8 cellular contexts compared by ENCODE assay signal in genomic region chr15:90086868-90087268, GRCh38. TPM values are rescaled to one million over a fixed set of nuclear protein-coding genes. Genes with fewer than 3 reads are reported as not detected.
DNase-seq lines count a peak whose midpoint lies in the region; ATAC-seq and TF ChIP-seq lines count a peak whose summit lies in the region.

No MANE protein-coding gene starts in this region.

- H3K9me2 ChIP-seq in hepatocyte (replicated peaks; ENCODE audit: insufficient read depth): no peaks in the 10 kb centered on the region

- H3K36me3 ChIP-seq in OCI-LY3 (replicated peaks; ENCODE audit: low read depth, low read length): peaks cover 81% of the 10 kb centered on the region
- H3K36me3 ChIP-seq in hepatocyte (replicated peaks; ENCODE audit: insufficient read depth, low read depth): no peaks in the 10 kb centered on the region

- H2AFZ ChIP-seq in OCI-LY3 (ENCODE audit: low read depth, low read length) (no peak overlapping the region), hepatocyte (no peak overlapping the region)

- H3K9me3 Mint-ChIP-seq in activated naive CD4-positive, alpha-beta T cell treated with anti-CD3 and anti-CD28 coated beads for 36 hours: no peaks in the 10 kb centered on the region

- H3K27ac Mint-ChIP-seq in activated naive CD4-positive, alpha-beta T cell treated with anti-CD3 and anti-CD28 coated beads for 36 hours: no peak overlapping the region

- H3K79me2 ChIP-seq in OCI-LY3 (ENCODE audit: low read length): peaks cover 32% of the 10 kb centered on the region
- peaks cover 8% of the 10 kb centered on the region for H3K79me2 ChIP-seq in hepatocyte

- H3K36me3 Mint-ChIP-seq in activated naive CD4-positive, alpha-beta T cell treated with anti-CD3 and anti-CD28 coated beads for 36 hours (ENCODE audit: low read depth): peaks cover 24% of the 10 kb centered on the region

- H3K9me3 ChIP-seq in OCI-LY3 (ENCODE audit: insufficient read depth, low read length) (no peaks in the 10 kb centered on the region), hepatocyte (ENCODE audit: low read depth) (no peaks in the 10 kb centered on the region)

- TF ChIP-seq CTCF in OCI-LY3 (IDR thresholded peaks at IDR 0.05; ENCODE audit: low read depth, low read length): peak; percentile 88
- peak; percentile 58 for TF ChIP-seq CTCF in hepatocyte (IDR thresholded peaks at IDR 0.05; ENCODE audit: poor library complexity)
- TF ChIP-seq CTCF in omental fat pad (IDR thresholded peaks at IDR 0.05): no peak

- peaks cover 28% of the 10 kb centered on the region for H4K20me1 ChIP-seq in OCI-LY3 (ENCODE audit: insufficient read depth, low read length)
- H4K20me1 ChIP-seq in hepatocyte (ENCODE audit: insufficient read depth, poor library complexity, severe bottlenecking): no peaks in the 10 kb centered on the region

- peaks cover 6% of the 10 kb centered on the region for H3K4me1 Mint-ChIP-seq in activated naive CD4-positive, alpha-beta T cell treated with anti-CD3 and anti-CD28 coated beads for 36 hours (ENCODE audit: low read depth)

- H3K4me3 ChIP-seq in OCI-LY3 (ENCODE audit: low read length) (no peak overlapping the region), hepatocyte (no peak overlapping the region)

- no peaks in the 10 kb centered on the region for H3K27me3 Mint-ChIP-seq in activated naive CD4-positive, alpha-beta T cell treated with anti-CD3 and anti-CD28 coated beads for 36 hours (ENCODE audit: low read depth)

- ATAC-seq in GM19351 (IDR thresholded peaks at IDR 0.05; ENCODE audit: unreplicated experiment): peak; percentile 61
- ATAC-seq in omental fat pad (ENCODE audit: low FRiP score): no peak

- H3K4me2 ChIP-seq in OCI-LY3 (ENCODE audit: low read length): no peak overlapping the region
- no peak overlapping the region for H3K4me2 ChIP-seq in hepatocyte

- no peak overlapping the region for H3K4me3 Mint-ChIP-seq in activated naive CD4-positive, alpha-beta T cell treated with anti-CD3 and anti-CD28 coated beads for 36 hours

- H3K4me1 ChIP-seq in OCI-LY3 (ENCODE audit: low read length) (no peaks in the 10 kb centered on the region), hepatocyte (ENCODE audit: insufficient read depth) (no peaks in the 10 kb centered on the region)

- DNase-seq in Ammon's horn (ENCODE audit: low spot score) (peak; percentile 42), hepatocyte (ENCODE audit: low spot score) (no peak), posterior vena cava (ENCODE audit: low spot score) (no peak), omental fat pad (ENCODE audit: low spot score) (no peak)
- peak; percentile 73 for DNase-seq in activated naive CD4-positive, alpha-beta T cell treated with anti-CD3 and anti-CD28 coated beads for 36 hours
- DNase-seq in stimulated activated CD8-positive, alpha-beta memory T cell treated with anti-CD3 and anti-CD28 coated beads, Interleukin-4, amount 100 ng/mL, for 24 hours (ENCODE audit: low read depth): peak; percentile 48

- H3K27ac ChIP-seq in OCI-LY3 (ENCODE audit: low read length) (peak overlapping the region; percentile 3; the same call in 1 of the 2 replicates), hepatocyte (no peak overlapping the region)

- H3K9ac ChIP-seq in OCI-LY3 (ENCODE audit: low read length): no peak overlapping the region

- 89% methylated on average over 7 of the region's 7 CpGs for WGBS in hepatocyte (ENCODE audit: low lambda C conversion rate, missing lambda C conversion rate)

- intact Hi-C loops in activated naive CD4-positive, alpha-beta T cell treated with anti-CD3 and anti-CD28 coated beads for 36 hours (cut with micrococcal nuclease): loop anchor here (1.0 to 5.0 kb wide), 3 partner anchors 16 to 345 kb away; no protein-coding TSS in a partner anchor
- intact Hi-C loops in posterior vena cava (cut with DNase I): no loop called here

- CTCF ChIA-PET in activated naive CD4-positive, alpha-beta T cell treated with anti-CD3 and anti-CD28 coated beads for 36 hours (lab: Charles Lee): interaction anchor here (0.5 to 3.2 kb wide), 10 partner anchors 11 to 346 kb away, joined by 3 to 12 read pairs (median 4); partner anchors contain the start of gene IDH2

- H3K27me3 ChIP-seq in OCI-LY3 (ENCODE audit: low read depth, low read length) (no peaks in the 10 kb centered on the region), hepatocyte (no peaks in the 10 kb centered on the region)

RNA-seq across cellular contexts. Expression of gene IDH2, which starts 15.4 kb away (rescaled TPM):
- 100 to 1,000 TPM; 225 to 229 TPM for total RNA-seq in activated naive CD4-positive, alpha-beta T cell treated with anti-CD3 and anti-CD28 coated beads for 36 hours
- total RNA-seq in hepatocyte: 157 and 163 TPM in 2 replicates
- 310 and 327 TPM in 2 replicates for polyA plus RNA-seq in hepatocyte
- 100 to 1,000 TPM in 1 of 2 donors, 10 to 100 TPM in 1; 68.7 to 103 TPM for total RNA-seq in posterior vena cava
- total RNA-seq in omental fat pad: 10 to 100 TPM; 24.9 to 43.7 (median 35.2) TPM

Comparison
In these comparisons a context has a peak if more than half of its experiments do, and no peak if none do; other contexts are left out.
1. DNase-seq: peak in Ammon's horn (single experiment), activated naive CD4-positive, alpha-beta T cell treated with anti-CD3 and anti-CD28 coated beads for 36 hours (single experiment) and stimulated activated CD8-positive, alpha-beta memory T cell treated with anti-CD3 and anti-CD28 coated beads, Interleukin-4, amount 100 ng/mL, for 24 hours (single experiment); none in hepatocyte (single experiment), posterior vena cava (single experiment) and omental fat pad (single experiment).
2. CTCF ChIP-seq: peak in OCI-LY3 (single experiment) and hepatocyte (single experiment); none in omental fat pad (0 of 3).